In the genomic region with DNA sequence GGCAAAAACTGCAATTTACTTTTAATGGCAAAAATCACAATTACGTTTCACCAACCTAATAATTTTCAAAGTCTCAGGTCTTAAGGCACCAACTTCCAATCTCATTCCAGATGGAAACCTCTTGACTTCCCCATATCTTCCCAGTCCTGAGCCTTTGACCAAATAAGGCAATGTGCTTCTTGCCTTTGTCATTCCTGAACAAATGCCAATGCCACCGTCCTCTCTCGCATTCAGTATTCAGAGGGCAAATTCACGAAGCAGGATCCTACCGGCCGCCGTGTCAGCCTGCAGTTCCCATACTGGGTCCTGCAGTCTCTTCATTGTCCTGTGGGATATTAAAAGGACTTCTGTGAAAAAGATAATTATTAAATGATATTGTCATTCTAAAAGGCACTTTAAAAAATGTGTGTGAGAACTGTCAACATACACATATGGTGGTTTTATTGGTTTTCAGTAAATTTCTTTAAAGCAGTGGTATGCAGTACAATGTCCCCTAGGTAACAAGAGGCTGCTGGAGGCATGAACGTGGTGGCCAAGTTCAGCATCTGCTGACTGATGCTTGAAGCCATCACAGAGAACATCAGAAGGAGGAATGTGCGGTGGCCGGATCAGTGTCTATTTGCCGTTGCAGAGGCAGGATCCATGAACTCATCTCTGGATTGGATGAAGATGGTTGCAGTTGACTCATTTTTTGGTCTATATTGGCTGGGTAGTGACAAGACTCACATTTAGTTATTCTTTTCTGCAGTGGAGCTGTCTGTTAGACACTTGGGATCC, we compare ENCODE assay signal across 2 cellular contexts.
TF ChIP-seq lines count a peak whose summit lies in the region.

No MANE protein-coding gene starts in this region.

TF ChIP-seq in GM23338, 12 proteins besides CTCF, POLR2A, EP300 and RAD21 (continued from another document):
- TF ChIP-seq, protein P1, sequence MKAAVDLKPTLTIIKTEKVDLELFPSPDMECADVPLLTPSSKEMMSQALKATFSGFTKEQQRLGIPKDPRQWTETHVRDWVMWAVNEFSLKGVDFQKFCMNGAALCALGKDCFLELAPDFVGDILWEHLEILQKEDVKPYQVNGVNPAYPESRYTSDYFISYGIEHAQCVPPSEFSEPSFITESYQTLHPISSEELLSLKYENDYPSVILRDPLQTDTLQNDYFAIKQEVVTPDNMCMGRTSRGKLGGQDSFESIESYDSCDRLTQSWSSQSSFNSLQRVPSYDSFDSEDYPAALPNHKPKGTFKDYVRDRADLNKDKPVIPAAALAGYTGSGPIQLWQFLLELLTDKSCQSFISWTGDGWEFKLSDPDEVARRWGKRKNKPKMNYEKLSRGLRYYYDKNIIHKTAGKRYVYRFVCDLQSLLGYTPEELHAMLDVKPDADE (IDR thresholded peaks at IDR 0.05): no peak
- no peak for TF ChIP-seq STAT1 (IDR thresholded peaks at IDR 0.05; ENCODE audit: unreplicated experiment)
- TF ChIP-seq, protein P2, sequence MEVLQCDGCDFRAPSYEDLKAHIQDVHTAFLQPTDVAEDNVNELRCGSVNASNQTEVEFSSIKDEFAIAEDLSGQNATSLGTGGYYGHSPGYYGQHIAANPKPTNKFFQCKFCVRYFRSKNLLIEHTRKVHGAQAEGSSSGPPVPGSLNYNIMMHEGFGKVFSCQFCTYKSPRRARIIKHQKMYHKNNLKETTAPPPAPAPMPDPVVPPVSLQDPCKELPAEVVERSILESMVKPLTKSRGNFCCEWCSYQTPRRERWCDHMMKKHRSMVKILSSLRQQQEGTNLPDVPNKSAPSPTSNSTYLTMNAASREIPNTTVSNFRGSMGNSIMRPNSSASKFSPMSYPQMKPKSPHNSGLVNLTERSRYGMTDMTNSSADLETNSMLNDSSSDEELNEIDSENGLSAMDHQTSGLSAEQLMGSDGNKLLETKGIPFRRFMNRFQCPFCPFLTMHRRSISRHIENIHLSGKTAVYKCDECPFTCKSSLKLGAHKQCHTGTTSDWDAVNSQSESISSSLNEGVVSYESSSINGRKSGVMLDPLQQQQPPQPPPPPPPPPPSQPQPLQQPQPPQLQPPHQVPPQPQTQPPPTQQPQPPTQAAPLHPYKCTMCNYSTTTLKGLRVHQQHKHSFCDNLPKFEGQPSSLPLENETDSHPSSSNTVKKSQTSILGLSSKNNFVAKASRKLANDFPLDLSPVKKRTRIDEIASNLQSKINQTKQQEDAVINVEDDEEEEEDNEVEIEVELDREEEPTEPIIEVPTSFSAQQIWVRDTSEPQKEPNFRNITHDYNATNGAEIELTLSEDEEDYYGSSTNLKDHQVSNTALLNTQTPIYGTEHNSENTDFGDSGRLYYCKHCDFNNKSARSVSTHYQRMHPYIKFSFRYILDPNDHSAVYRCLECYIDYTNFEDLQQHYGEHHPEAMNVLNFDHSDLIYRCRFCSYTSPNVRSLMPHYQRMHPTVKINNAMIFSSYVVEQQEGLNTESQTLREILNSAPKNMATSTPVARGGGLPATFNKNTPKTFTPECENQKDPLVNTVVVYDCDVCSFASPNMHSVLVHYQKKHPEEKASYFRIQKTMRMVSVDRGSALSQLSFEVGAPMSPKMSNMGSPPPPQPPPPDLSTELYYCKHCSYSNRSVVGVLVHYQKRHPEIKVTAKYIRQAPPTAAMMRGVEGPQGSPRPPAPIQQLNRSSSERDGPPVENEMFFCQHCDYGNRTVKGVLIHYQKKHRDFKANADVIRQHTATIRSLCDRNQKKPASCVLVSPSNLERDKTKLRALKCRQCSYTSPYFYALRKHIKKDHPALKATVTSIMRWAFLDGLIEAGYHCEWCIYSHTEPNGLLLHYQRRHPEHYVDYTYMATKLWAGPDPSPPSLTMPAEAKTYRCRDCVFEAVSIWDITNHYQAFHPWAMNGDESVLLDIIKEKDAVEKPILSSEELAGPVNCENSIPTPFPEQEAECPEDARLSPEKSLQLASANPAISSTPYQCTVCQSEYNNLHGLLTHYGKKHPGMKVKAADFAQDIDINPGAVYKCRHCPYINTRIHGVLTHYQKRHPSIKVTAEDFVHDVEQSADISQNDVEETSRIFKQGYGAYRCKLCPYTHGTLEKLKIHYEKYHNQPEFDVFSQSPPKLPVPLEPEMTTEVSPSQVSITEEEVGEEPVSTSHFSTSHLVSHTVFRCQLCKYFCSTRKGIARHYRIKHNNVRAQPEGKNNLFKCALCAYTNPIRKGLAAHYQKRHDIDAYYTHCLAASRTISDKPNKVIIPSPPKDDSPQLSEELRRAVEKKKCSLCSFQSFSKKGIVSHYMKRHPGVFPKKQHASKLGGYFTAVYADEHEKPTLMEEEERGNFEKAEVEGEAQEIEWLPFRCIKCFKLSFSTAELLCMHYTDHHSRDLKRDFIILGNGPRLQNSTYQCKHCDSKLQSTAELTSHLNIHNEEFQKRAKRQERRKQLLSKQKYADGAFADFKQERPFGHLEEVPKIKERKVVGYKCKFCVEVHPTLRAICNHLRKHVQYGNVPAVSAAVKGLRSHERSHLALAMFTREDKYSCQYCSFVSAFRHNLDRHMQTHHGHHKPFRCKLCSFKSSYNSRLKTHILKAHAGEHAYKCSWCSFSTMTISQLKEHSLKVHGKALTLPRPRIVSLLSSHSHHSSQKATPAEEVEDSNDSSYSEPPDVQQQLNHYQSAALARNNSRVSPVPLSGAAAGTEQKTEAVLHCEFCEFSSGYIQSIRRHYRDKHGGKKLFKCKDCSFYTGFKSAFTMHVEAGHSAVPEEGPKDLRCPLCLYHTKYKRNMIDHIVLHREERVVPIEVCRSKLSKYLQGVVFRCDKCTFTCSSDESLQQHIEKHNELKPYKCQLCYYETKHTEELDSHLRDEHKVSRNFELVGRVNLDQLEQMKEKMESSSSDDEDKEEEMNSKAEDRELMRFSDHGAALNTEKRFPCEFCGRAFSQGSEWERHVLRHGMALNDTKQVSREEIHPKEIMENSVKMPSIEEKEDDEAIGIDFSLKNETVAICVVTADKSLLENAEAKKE (CRISPR knock-in tag; IDR thresholded peaks at IDR 0.05): no peak
- TF ChIP-seq CREB1 (CRISPR knock-in tag; IDR thresholded peaks at IDR 0.05; ENCODE audit: low read depth): no peak
- TF ChIP-seq ZNF331 (CRISPR knock-in tag; IDR thresholded peaks at IDR 0.05; ENCODE audit: low read depth): no peak
- no peak for TF ChIP-seq POLR2AphosphoS5 (IDR thresholded peaks at IDR 0.05; ENCODE audit: low read depth)
TF ChIP-seq in GM23338: peak in this region for 0.

TF ChIP-seq in WTC11, 78 proteins besides CTCF, POLR2A, EP300 and RAD21 (continued from another document):
- TF ChIP-seq, protein P3, sequence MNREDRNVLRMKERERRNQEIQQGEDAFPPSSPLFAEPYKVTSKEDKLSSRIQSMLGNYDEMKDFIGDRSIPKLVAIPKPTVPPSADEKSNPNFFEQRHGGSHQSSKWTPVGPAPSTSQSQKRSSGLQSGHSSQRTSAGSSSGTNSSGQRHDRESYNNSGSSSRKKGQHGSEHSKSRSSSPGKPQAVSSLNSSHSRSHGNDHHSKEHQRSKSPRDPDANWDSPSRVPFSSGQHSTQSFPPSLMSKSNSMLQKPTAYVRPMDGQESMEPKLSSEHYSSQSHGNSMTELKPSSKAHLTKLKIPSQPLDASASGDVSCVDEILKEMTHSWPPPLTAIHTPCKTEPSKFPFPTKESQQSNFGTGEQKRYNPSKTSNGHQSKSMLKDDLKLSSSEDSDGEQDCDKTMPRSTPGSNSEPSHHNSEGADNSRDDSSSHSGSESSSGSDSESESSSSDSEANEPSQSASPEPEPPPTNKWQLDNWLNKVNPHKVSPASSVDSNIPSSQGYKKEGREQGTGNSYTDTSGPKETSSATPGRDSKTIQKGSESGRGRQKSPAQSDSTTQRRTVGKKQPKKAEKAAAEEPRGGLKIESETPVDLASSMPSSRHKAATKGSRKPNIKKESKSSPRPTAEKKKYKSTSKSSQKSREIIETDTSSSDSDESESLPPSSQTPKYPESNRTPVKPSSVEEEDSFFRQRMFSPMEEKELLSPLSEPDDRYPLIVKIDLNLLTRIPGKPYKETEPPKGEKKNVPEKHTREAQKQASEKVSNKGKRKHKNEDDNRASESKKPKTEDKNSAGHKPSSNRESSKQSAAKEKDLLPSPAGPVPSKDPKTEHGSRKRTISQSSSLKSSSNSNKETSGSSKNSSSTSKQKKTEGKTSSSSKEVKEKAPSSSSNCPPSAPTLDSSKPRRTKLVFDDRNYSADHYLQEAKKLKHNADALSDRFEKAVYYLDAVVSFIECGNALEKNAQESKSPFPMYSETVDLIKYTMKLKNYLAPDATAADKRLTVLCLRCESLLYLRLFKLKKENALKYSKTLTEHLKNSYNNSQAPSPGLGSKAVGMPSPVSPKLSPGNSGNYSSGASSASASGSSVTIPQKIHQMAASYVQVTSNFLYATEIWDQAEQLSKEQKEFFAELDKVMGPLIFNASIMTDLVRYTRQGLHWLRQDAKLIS (CRISPR knock-in tag; IDR thresholded peaks at IDR 0.05; ENCODE audit: borderline replicate concordance): no peak
- TF ChIP-seq, protein P4, sequence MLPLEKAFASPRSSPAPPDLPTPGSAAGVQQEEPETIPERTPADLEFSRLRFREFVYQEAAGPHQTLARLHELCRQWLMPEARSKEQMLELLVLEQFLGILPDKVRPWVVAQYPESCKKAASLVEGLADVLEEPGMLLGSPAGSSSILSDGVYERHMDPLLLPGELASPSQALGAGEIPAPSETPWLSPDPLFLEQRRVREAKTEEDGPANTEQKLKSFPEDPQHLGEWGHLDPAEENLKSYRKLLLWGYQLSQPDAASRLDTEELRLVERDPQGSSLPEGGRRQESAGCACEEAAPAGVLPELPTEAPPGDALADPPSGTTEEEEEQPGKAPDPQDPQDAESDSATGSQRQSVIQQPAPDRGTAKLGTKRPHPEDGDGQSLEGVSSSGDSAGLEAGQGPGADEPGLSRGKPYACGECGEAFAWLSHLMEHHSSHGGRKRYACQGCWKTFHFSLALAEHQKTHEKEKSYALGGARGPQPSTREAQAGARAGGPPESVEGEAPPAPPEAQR (CRISPR knock-in tag; IDR thresholded peaks at IDR 0.05): no peak
- TF ChIP-seq ATF1 (CRISPR knock-in tag; IDR thresholded peaks at IDR 0.05): no peak
- TF ChIP-seq TCF7 (CRISPR knock-in tag; IDR thresholded peaks at IDR 0.05; ENCODE audit: low read depth): no peak
- TF ChIP-seq SMAD3 (CRISPR knock-in tag; IDR thresholded peaks at IDR 0.05; ENCODE audit: borderline replicate concordance): no peak
- TF ChIP-seq ESRRA (CRISPR knock-in tag; IDR thresholded peaks at IDR 0.05; ENCODE audit: borderline replicate concordance): no peak
- TF ChIP-seq, protein P5, sequence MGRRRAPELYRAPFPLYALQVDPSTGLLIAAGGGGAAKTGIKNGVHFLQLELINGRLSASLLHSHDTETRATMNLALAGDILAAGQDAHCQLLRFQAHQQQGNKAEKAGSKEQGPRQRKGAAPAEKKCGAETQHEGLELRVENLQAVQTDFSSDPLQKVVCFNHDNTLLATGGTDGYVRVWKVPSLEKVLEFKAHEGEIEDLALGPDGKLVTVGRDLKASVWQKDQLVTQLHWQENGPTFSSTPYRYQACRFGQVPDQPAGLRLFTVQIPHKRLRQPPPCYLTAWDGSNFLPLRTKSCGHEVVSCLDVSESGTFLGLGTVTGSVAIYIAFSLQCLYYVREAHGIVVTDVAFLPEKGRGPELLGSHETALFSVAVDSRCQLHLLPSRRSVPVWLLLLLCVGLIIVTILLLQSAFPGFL (CRISPR knock-in tag; IDR thresholded peaks at IDR 0.05; ENCODE audit: borderline replicate concordance): no peak
- TF ChIP-seq, protein P6, sequence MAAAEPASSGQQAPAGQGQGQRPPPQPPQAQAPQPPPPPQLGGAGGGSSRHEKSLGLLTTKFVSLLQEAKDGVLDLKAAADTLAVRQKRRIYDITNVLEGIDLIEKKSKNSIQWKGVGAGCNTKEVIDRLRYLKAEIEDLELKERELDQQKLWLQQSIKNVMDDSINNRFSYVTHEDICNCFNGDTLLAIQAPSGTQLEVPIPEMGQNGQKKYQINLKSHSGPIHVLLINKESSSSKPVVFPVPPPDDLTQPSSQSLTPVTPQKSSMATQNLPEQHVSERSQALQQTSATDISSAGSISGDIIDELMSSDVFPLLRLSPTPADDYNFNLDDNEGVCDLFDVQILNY (CRISPR knock-in tag; IDR thresholded peaks at IDR 0.05): no peak
- TF ChIP-seq, protein P7, sequence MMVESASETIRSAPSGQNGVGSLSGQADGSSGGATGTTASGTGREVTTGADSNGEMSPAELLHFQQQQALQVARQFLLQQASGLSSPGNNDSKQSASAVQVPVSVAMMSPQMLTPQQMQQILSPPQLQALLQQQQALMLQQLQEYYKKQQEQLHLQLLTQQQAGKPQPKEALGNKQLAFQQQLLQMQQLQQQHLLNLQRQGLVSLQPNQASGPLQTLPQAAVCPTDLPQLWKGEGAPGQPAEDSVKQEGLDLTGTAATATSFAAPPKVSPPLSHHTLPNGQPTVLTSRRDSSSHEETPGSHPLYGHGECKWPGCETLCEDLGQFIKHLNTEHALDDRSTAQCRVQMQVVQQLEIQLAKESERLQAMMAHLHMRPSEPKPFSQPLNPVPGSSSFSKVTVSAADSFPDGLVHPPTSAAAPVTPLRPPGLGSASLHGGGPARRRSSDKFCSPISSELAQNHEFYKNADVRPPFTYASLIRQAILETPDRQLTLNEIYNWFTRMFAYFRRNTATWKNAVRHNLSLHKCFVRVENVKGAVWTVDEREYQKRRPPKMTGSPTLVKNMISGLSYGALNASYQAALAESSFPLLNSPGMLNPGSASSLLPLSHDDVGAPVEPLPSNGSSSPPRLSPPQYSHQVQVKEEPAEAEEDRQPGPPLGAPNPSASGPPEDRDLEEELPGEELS (CRISPR knock-in tag; IDR thresholded peaks at IDR 0.05): no peak
- TF ChIP-seq NR1H2 (CRISPR knock-in tag; IDR thresholded peaks at IDR 0.05): no peak
